Comparison of ENCODE assay signal across 8 cellular contexts in genomic region chr13:51452391-51453307, GRCh38. TPM values are rescaled to one million over a fixed set of nuclear protein-coding genes. Genes with fewer than 3 reads are reported as not detected.
DNase-seq lines count a peak whose midpoint lies in the region; ATAC-seq and TF ChIP-seq lines count a peak whose summit lies in the region.

INTS6 (minus strand) TSS chr13:51453036; CDS start chr13:51452525, 511 bp downstream.

- peaks cover 15% of the 10 kb centered on the region for H3K79me2 ChIP-seq in PC-9 (ENCODE audit: low read depth)

- no peaks in the 10 kb centered on the region for H3K27me3 ChIP-seq in PC-9 (ENCODE audit: insufficient read depth, low read depth)

- BruUV-seq in PC-9 (replicated peaks; lab: Mats Ljungman, UMichigan): TSS peak; percentile 10

- TF ChIP-seq CTCF in PC-9 (conservative IDR thresholded peaks at IDR 0.05): no peak
- TF ChIP-seq CTCF in epithelial cell of proximal tubule (conservative IDR thresholded peaks at IDR 0.05; ENCODE audit: low read depth, low read length): no peak

- H2AFZ ChIP-seq in PC-9: peak within 1 kb of the TSS; percentile 87

- H3K4me1 ChIP-seq in PC-9 (replicated peaks; ENCODE audit: insufficient read depth): peaks cover 18% of the 10 kb centered on the region; the same call in 1 of the 2 replicates

- H4K20me1 ChIP-seq in PC-9 (ENCODE audit: insufficient read depth): no peaks in the 10 kb centered on the region

- ATAC-seq in GM21619 (IDR thresholded peaks at IDR 0.05; ENCODE audit: unreplicated experiment): peak; percentile 56

- no peaks in the 10 kb centered on the region for H3K9me3 ChIP-seq in PC-9 (ENCODE audit: insufficient read depth, low read depth)

- DNase-seq in DMS153 (lab: John Stamatoyannopoulos, UW) (peak; percentile 99), PC-9 (peak; percentile 96 to 99), epithelial cell of proximal tubule (ENCODE audit: low read depth) (peak; percentile 91), mucosa of gallbladder (ENCODE audit: low spot score) (peak; percentile 100)
- DNase-seq in Jurkat, Clone E6-1 (ENCODE audit: low read depth, low spot score): peak; percentile 98
- DNase-seq in activated T-cell treated with anti-CD3 and anti-CD28 coated beads, Interleukin-2, amount 50 U/mL, for 1 hour: peak; percentile 97
- DNase-seq in stimulated activated CD8-positive, alpha-beta memory T cell treated with anti-CD3 and anti-CD28 coated beads, Interleukin-4, amount 100 ng/mL, for 4 hours (ENCODE audit: low read depth in 2 of 2, low spot score in 1 of 2): peak; percentile 95 to 97

- H3K9me2 ChIP-seq in PC-9 (ENCODE audit: insufficient read depth): no peaks in the 10 kb centered on the region; the same call in 1 of the 2 replicates

- H3K4me2 ChIP-seq in PC-9: peak within 1 kb of the TSS; percentile 99

- peaks cover 27% of the 10 kb centered on the region for H3K36me3 ChIP-seq in PC-9 (ENCODE audit: low read depth)

- CTCF ChIA-PET in PC-9 (lab: Charles Lee): interaction anchor here (0.6 to 1.0 kb wide), 5 partner anchors 11 to 345 kb away, joined by 3 to 8 read pairs (median 4); no protein-coding TSS in a partner anchor

- H3K27ac ChIP-seq in PC-9: peak within 1 kb of the TSS; percentile 86

- POLR2A ChIA-PET in PC-9 (lab: Charles Lee; ENCODE audit: unreplicated experiment): interaction anchor here (0.5 to 1.8 kb wide), 25 partner anchors 8 to 349 kb away, joined by 3 to 20 read pairs (median 6); no protein-coding TSS in a partner anchor

- H3K4me3 ChIP-seq in Jurkat, Clone E6-1 (ENCODE audit: low read length): peak within 1 kb of the TSS; percentile 85
- peak within 1 kb of the TSS; percentile 97 for H3K4me3 ChIP-seq in PC-9
- peak within 1 kb of the TSS; percentile 86 for H3K4me3 ChIP-seq in epithelial cell of proximal tubule (ENCODE audit: low read depth, low read length)

- intact Hi-C loops in PC-9 (cut with micrococcal nuclease; ENCODE audit: unreplicated experiment): loop anchor here (1.0 to 5.0 kb wide), 5 partner anchors 70 to 351 kb away; partner anchors contain the start of gene WDFY2

- H3F3A ChIP-seq in PC-9 (ENCODE audit: insufficient read depth, low read depth): peaks cover 28% of the 10 kb centered on the region; the same call in 1 of the 2 replicates

RNA-seq across cellular contexts. Expression of gene INTS6, which starts in this region (rescaled TPM):
- polyA plus RNA-seq in Jurkat, Clone E6-1 (2012; ENCODE audit: insufficient read depth, insufficient read length): 20.2 TPM
- 43.5 and 45.5 TPM in 2 replicates for total RNA-seq in PC-9 (2021)
- 22.6 and 30.2 TPM in 2 replicates for total RNA-seq in epithelial cell of proximal tubule
- total RNA-seq in mucosa of gallbladder: 28.3 TPM

Comparison
In these comparisons a context has a peak if more than half of its experiments do, and no peak if none do; other contexts are left out.
1. Peak in every context shown above with its lines: DNase-seq, ATAC-seq, H3K4me3 ChIP-seq and H3K27ac ChIP-seq.